In genomic region chr1:19079541-19079940, GRCh38 we compare ENCODE assay signal across 19 cellular contexts.
DNase-seq lines count a peak whose midpoint lies in the region; ATAC-seq and TF ChIP-seq lines count a peak whose summit lies in the region.
"Had no signal": no experiment of that assay in that cellular context is flagged by ENCODE, and none has a peak within 500 bp of the region (broad histone marks: within the 10 kb centered on the region; RNA-seq: fewer than 3 reads in every experiment).

No MANE protein-coding gene starts in this region.

- H3K27ac Mint-ChIP-seq in HFFc6: peak overlapping the region; percentile 80
- H3K27ac Mint-ChIP-seq: activated CD4-positive, alpha-beta T cell treated with anti-CD3 and anti-CD28 coated beads, Interleukin-2, amount 10 ng/mL, durations not matched to agents 24 days and 14 days; endodermal cell had no signal

- peaks cover 23% of the 10 kb centered on the region for H3K79me1 ChIP-seq in mesenchymal stem cell (replicated peaks; ENCODE audit: low read length, poor library complexity, severe bottlenecking)

- no peaks in the 10 kb centered on the region for H3K9me3 Mint-ChIP-seq in HFFc6
- H3K9me3 Mint-ChIP-seq: activated CD4-positive, alpha-beta T cell treated with anti-CD3 and anti-CD28 coated beads, Interleukin-2, amount 10 ng/mL, durations not matched to agents 24 days and 14 days; endodermal cell had no signal

- H4K8ac ChIP-seq in mesenchymal stem cell (ENCODE audit: low read length): no peak overlapping the region

- H2BK5ac ChIP-seq in mesenchymal stem cell (ENCODE audit: low read depth, low read length, poor library complexity, severe bottlenecking): peak overlapping the region; percentile 33

- TF ChIP-seq CTCF in HFFc6 (IDR thresholded peaks at IDR 0.05) (no peak), suprapubic skin (IDR thresholded peaks at IDR 0.05) (no peak)

- no peaks in the 10 kb centered on the region for H3K27me3 ChIP-seq in mesenchymal stem cell (ENCODE audit: control insufficient read depth in 1 of 2, insufficient read depth in 1 of 2, low read length in 2 of 2)
- no peaks in the 10 kb centered on the region for H3K27me3 ChIP-seq in suprapubic skin
- no peaks in the 10 kb centered on the region for H3K27me3 ChIP-seq in effector memory CD4-positive, alpha-beta T cell (replicated peaks; ENCODE audit: control insufficient read depth, insufficient read depth, low read length, poor library complexity, severe bottlenecking)
- H3K27me3 ChIP-seq: BE2C had no signal

- no peak overlapping the region for H4K91ac ChIP-seq in mesenchymal stem cell (ENCODE audit: low read length)

- H3K9ac ChIP-seq in mesenchymal stem cell (ENCODE audit: low read length): no peak overlapping the region

- H2BK15ac ChIP-seq in mesenchymal stem cell (ENCODE audit: low read depth, poor library complexity, severe bottlenecking): no peak overlapping the region

- H3K36me3 Mint-ChIP-seq in HFFc6 (ENCODE audit: low read depth): peaks cover 70% of the 10 kb centered on the region

- H3K4me1 ChIP-seq in mesenchymal stem cell (ENCODE audit: control insufficient read depth, insufficient read depth, low read depth, low read length) (peaks cover 27% of the 10 kb centered on the region), suprapubic skin (peaks cover 77% of the 10 kb centered on the region)
- H3K4me1 ChIP-seq in effector memory CD4-positive, alpha-beta T cell (ENCODE audit: control insufficient read depth, insufficient read depth, low read length, poor library complexity, severe bottlenecking): peaks cover 10% of the 10 kb centered on the region
- H3K4me1 ChIP-seq: BE2C had no signal

- peaks cover 67 to 99% of the 10 kb centered on the region in 2 experiments for H3K36me3 ChIP-seq in mesenchymal stem cell (ENCODE audit: control insufficient read depth in 1 of 2, insufficient read depth in 2 of 2, low read depth in 1 of 2, low read length in 2 of 2)
- peaks cover 74% of the 10 kb centered on the region for H3K36me3 ChIP-seq in suprapubic skin
- peaks cover 89% of the 10 kb centered on the region for H3K36me3 ChIP-seq in effector memory CD4-positive, alpha-beta T cell (ENCODE audit: control insufficient read depth, insufficient read depth, low read length)

- H3K9me3 ChIP-seq in mesenchymal stem cell (ENCODE audit: control insufficient read depth, low read length) (no peaks in the 10 kb centered on the region), suprapubic skin (no peaks in the 10 kb centered on the region)
- no peaks in the 10 kb centered on the region for H3K9me3 ChIP-seq in effector memory CD4-positive, alpha-beta T cell (ENCODE audit: control insufficient read depth, low read length)
- H3K9me3 ChIP-seq: BE2C had no signal

- peaks cover 31% of the 10 kb centered on the region for H3K4me1 Mint-ChIP-seq in HFFc6 (ENCODE audit: low read depth)
- H3K4me1 Mint-ChIP-seq: endodermal cell had no signal

- ATAC-seq in HG03571 (IDR thresholded peaks at IDR 0.05; ENCODE audit: unreplicated experiment): no peak
- ATAC-seq: GM12878, right cardiac atrium had no signal

- no peak overlapping the region for H3K4me3 ChIP-seq in mesenchymal stem cell (ENCODE audit: insufficient read depth in 1 of 2, low read depth in 1 of 2, low read length in 2 of 2)
- peak overlapping the region; percentile 43 for H3K4me3 ChIP-seq in suprapubic skin
- H3K4me3 ChIP-seq in effector memory CD4-positive, alpha-beta T cell (ENCODE audit: insufficient read depth, low read depth, low read length, poor library complexity, severe bottlenecking): no peak overlapping the region
- H3K4me3 ChIP-seq: GM12878 had no signal

- H2AK5ac ChIP-seq in mesenchymal stem cell (ENCODE audit: low read length, severe bottlenecking): peak overlapping the region; percentile 57

- H3K4me3 Mint-ChIP-seq in HFFc6: no peak overlapping the region
- H3K4me3 Mint-ChIP-seq: activated CD4-positive, alpha-beta T cell treated with anti-CD3 and anti-CD28 coated beads, Interleukin-2, amount 10 ng/mL, durations not matched to agents 24 days and 14 days; endodermal cell had no signal

- H3K4me2 ChIP-seq in mesenchymal stem cell (ENCODE audit: low read length, poor library complexity, severe bottlenecking): no peak overlapping the region

- H2AFZ ChIP-seq in mesenchymal stem cell (ENCODE audit: low read depth, low read length): no peak overlapping the region

- no peak for TF ChIP-seq POLR2A in suprapubic skin (IDR thresholded peaks at IDR 0.05)

- no peak overlapping the region for H3K4ac ChIP-seq in mesenchymal stem cell (ENCODE audit: low read depth in 1 of 2, low read length in 2 of 2)

- DNase-seq in HFFc6 (no peak), caudate nucleus (lab: John Stamatoyannopoulos, UW) (peak in 12 of 61 donors; percentile 13 to 59 (median 28)), mesenchymal stem cell (no peak), suprapubic skin (ENCODE audit: low spot score in 2 of 2) (no peak), cerebellum (ENCODE audit: low spot score) (no peak), H4 (ENCODE audit: low spot score) (no peak)
- no peak for DNase-seq in effector memory CD4-positive, alpha-beta T cell
- DNase-seq: activated CD4-positive, alpha-beta T cell treated with anti-CD3 and anti-CD28 coated beads, Interleukin-2, amount 10 ng/mL, durations not matched to agents 24 days and 14 days; amniotic stem cell; BE2C; cerebellar nuclear complex; endodermal cell; GF-D8; NCI-H1105 treated with DMSO at 0.1 percent for 48 hours; NCI-H774; right cardiac atrium; T1000 had no signal

- no peak for TF ChIP-seq EP300 in suprapubic skin (IDR thresholded peaks at IDR 0.05)

- H3K23ac ChIP-seq in mesenchymal stem cell (ENCODE audit: low read length in 2 of 2): no peak overlapping the region

- peaks cover 7% of the 10 kb centered on the region for H3K27me3 Mint-ChIP-seq in HFFc6 (ENCODE audit: insufficient read depth)
- H3K27me3 Mint-ChIP-seq: activated CD4-positive, alpha-beta T cell treated with anti-CD3 and anti-CD28 coated beads, Interleukin-2, amount 10 ng/mL, durations not matched to agents 24 days and 14 days had no signal

- H2BK120ac ChIP-seq in mesenchymal stem cell (ENCODE audit: low read depth, low read length): no peak overlapping the region

- H3K14ac ChIP-seq in mesenchymal stem cell (ENCODE audit: low read length in 2 of 2): no peak overlapping the region

- H3K27ac ChIP-seq in caudate nucleus (ENCODE audit: low read depth, low read length) (peak overlapping the region; percentile 7), mesenchymal stem cell (ENCODE audit: low read length, poor library complexity, severe bottlenecking) (peak overlapping the region; percentile 97), suprapubic skin (peak overlapping the region; percentile 86)
- H3K27ac ChIP-seq in effector memory CD4-positive, alpha-beta T cell (ENCODE audit: insufficient read depth, low read length, poor library complexity, severe bottlenecking): no peak overlapping the region

- H3K18ac ChIP-seq in mesenchymal stem cell (ENCODE audit: low read depth in 1 of 2, low read length in 2 of 2): no peak overlapping the region

- no peak overlapping the region for H2BK12ac ChIP-seq in mesenchymal stem cell (ENCODE audit: low read length in 2 of 2)

- 98% methylated on average over 11 of the region's 11 CpGs for WGBS in mesenchymal stem cell
- WGBS in suprapubic skin: 64% methylated on average over 11 of the region's 11 CpGs
